ENCODE assay signal across 22 cellular contexts in genomic region chr15:52439470-52439869, GRCh38.
"Had no signal": no experiment of that assay in that cellular context is flagged by ENCODE, and none has a peak within 500 bp of the region (broad histone marks: within the 10 kb centered on the region; RNA-seq: fewer than 3 reads in every experiment).

No MANE protein-coding gene starts in this region.

- H3K27me3 Mint-ChIP-seq: activated CD4-positive, alpha-beta T cell treated with anti-CD3 and anti-CD28 coated beads, Interleukin-2, amount 10 ng/mL, durations not matched to agents 24 days and 14 days; brain; naive B cell had no signal

- H3K4me1 ChIP-seq: testis had no signal

- H3K36me3 ChIP-seq: gastroesophageal sphincter, SJSA1, upper lobe of right lung had no signal

- H3K4me3 ChIP-seq: gastroesophageal sphincter, SJSA1, testis, upper lobe of right lung had no signal

- H3K9me3 Mint-ChIP-seq: activated CD4-positive, alpha-beta T cell treated with anti-CD3 and anti-CD28 coated beads, Interleukin-2, amount 10 ng/mL, durations not matched to agents 24 days and 14 days; brain; naive B cell had no signal

- H3K36me3 Mint-ChIP-seq: activated naive CD4-positive, alpha-beta T cell treated with anti-CD3 and anti-CD28 coated beads, Interleukin-2, amount 50 U/mL, for 72 hours; naive B cell had no signal

- H3K4me3 Mint-ChIP-seq: activated CD4-positive, alpha-beta T cell treated with anti-CD3 and anti-CD28 coated beads, Interleukin-2, amount 10 ng/mL, durations not matched to agents 24 days and 14 days; brain had no signal

- H3K9me3 ChIP-seq: gastroesophageal sphincter, SJSA1, testis, upper lobe of right lung had no signal

- ATAC-seq: gastroesophageal sphincter; left colon; stimulated activated naive CD8-positive, alpha-beta T cell treated with anti-CD3 and anti-CD28 coated beads, Interleukin-15, Interleukin-2, amounts not matched to agents 100 U/mL and 50 U/mL, for 24 hours; upper lobe of right lung had no signal

- H3K27ac ChIP-seq: gastroesophageal sphincter, parathyroid adenoma, SJSA1, testis, upper lobe of right lung had no signal

- H3K27me3 ChIP-seq: gastroesophageal sphincter, SJSA1, testis, upper lobe of right lung had no signal

- H3K27ac Mint-ChIP-seq: activated CD4-positive, alpha-beta T cell treated with anti-CD3 and anti-CD28 coated beads, Interleukin-2, amount 10 ng/mL, durations not matched to agents 24 days and 14 days; naive B cell had no signal

- DNase-seq: activated CD4-positive, alpha-beta T cell treated with anti-CD3 and anti-CD28 coated beads, Interleukin-2, amount 10 ng/mL, durations not matched to agents 24 days and 14 days; activated CD4-positive, CD25-positive, alpha-beta regulatory T cell; activated CD8-positive, alpha-beta memory T cell treated with anti-CD3 and anti-CD28 coated beads for 24 hours; activated effector memory CD4-positive, alpha-beta T cell treated with Interleukin-2 at 50 U/mL for 16 hours; amygdala; cortex of kidney; effector memory CD4-positive, alpha-beta T cell; left colon; mammary epithelial cell; naive B cell; retina; stimulated activated CD4-positive, alpha-beta T cell treated with anti-CD3 and anti-CD28 coated beads, Interleukin-15, amount 100 ng/mL, for 24 hours; stimulated activated CD4-positive, alpha-beta T cell treated with anti-CD3 and anti-CD28 coated beads, Interleukin-4, amount 100 ng/mL, for 1 hour; stimulated activated naive CD8-positive, alpha-beta T cell treated with anti-CD3 and anti-CD28 coated beads, Interleukin-15, Interleukin-2, amounts not matched to agents 100 U/mL and 50 U/mL, for 24 hours; SW 1271; testis; upper lobe of right lung had no signal
